Comparison of ENCODE assay signal across 1 cellular context in the genomic region with DNA sequence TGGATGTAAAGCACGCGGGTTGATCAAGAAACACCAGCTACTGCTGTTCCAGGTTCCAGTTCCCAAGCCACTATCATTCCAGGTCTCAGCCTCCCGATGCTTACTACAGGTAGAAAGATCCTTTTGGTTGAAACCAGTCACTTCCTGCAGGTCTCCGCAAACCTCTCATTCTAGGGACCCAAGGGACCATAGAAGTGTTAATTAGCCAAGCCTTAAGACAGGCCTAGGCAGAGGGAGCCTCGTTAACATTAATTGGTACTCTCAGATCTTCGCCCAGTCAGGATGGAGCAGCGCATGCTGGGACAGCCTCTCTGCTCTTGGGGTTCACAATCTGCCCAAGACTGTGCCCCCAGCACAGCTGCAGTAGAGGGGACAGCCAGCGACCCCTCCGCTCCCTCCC.
TF ChIP-seq lines count a peak whose summit lies in the region.

No MANE protein-coding gene starts in this region.

TF ChIP-seq in GM12878, 131 proteins besides CTCF, POLR2A, EP300 and RAD21:
- TF ChIP-seq, protein P1, sequence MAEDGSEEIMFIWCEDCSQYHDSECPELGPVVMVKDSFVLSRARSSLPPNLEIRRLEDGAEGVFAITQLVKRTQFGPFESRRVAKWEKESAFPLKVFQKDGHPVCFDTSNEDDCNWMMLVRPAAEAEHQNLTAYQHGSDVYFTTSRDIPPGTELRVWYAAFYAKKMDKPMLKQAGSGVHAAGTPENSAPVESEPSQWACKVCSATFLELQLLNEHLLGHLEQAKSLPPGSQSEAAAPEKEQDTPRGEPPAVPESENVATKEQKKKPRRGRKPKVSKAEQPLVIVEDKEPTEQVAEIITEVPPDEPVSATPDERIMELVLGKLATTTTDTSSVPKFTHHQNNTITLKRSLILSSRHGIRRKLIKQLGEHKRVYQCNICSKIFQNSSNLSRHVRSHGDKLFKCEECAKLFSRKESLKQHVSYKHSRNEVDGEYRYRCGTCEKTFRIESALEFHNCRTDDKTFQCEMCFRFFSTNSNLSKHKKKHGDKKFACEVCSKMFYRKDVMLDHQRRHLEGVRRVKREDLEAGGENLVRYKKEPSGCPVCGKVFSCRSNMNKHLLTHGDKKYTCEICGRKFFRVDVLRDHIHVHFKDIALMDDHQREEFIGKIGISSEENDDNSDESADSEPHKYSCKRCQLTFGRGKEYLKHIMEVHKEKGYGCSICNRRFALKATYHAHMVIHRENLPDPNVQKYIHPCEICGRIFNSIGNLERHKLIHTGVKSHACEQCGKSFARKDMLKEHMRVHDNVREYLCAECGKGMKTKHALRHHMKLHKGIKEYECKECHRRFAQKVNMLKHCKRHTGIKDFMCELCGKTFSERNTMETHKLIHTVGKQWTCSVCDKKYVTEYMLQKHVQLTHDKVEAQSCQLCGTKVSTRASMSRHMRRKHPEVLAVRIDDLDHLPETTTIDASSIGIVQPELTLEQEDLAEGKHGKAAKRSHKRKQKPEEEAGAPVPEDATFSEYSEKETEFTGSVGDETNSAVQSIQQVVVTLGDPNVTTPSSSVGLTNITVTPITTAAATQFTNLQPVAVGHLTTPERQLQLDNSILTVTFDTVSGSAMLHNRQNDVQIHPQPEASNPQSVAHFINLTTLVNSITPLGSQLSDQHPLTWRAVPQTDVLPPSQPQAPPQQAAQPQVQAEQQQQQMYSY (CRISPR knock-in tag; IDR thresholded peaks at IDR 0.05), result no peak
- TF ChIP-seq IKZF1 (conservative IDR thresholded peaks at IDR 0.05) (peak; percentile 40; the same call in 1 of the 2 replicates), MTA2 (IDR thresholded peaks at IDR 0.05; ENCODE audit: low read depth) (peak; percentile 83), MEF2B (IDR thresholded peaks at IDR 0.05; ENCODE audit: partially characterized antibody, poor library complexity, severe bottlenecking) (peak; percentile 25), CHD1 (IDR thresholded peaks at IDR 0.05; ENCODE audit: low read depth, low read length) (no peak), CBFB (IDR thresholded peaks at IDR 0.05; ENCODE audit: low read depth) (no peak), IKZF2 (IDR thresholded peaks at IDR 0.05) (peak in 1 of 2 experiments; percentile 10; a peak in 1 of 4 replicates)
- TF ChIP-seq, protein P2, sequence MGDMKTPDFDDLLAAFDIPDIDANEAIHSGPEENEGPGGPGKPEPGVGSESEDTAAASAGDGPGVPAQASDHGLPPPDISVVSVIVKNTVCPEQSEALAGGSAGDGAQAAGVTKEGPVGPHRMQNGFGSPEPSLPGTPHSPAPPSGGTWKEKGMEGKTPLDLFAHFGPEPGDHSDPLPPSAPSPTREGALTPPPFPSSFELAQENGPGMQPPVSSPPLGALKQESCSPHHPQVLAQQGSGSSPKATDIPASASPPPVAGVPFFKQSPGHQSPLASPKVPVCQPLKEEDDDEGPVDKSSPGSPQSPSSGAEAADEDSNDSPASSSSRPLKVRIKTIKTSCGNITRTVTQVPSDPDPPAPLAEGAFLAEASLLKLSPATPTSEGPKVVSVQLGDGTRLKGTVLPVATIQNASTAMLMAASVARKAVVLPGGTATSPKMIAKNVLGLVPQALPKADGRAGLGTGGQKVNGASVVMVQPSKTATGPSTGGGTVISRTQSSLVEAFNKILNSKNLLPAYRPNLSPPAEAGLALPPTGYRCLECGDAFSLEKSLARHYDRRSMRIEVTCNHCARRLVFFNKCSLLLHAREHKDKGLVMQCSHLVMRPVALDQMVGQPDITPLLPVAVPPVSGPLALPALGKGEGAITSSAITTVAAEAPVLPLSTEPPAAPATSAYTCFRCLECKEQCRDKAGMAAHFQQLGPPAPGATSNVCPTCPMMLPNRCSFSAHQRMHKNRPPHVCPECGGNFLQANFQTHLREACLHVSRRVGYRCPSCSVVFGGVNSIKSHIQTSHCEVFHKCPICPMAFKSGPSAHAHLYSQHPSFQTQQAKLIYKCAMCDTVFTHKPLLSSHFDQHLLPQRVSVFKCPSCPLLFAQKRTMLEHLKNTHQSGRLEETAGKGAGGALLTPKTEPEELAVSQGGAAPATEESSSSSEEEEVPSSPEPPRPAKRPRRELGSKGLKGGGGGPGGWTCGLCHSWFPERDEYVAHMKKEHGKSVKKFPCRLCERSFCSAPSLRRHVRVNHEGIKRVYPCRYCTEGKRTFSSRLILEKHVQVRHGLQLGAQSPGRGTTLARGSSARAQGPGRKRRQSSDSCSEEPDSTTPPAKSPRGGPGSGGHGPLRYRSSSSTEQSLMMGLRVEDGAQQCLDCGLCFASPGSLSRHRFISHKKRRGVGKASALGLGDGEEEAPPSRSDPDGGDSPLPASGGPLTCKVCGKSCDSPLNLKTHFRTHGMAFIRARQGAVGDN (IDR thresholded peaks at IDR 0.05), result no peak
TF ChIP-seq in GM12878: peak in this region for 4.
